In the genomic region with DNA sequence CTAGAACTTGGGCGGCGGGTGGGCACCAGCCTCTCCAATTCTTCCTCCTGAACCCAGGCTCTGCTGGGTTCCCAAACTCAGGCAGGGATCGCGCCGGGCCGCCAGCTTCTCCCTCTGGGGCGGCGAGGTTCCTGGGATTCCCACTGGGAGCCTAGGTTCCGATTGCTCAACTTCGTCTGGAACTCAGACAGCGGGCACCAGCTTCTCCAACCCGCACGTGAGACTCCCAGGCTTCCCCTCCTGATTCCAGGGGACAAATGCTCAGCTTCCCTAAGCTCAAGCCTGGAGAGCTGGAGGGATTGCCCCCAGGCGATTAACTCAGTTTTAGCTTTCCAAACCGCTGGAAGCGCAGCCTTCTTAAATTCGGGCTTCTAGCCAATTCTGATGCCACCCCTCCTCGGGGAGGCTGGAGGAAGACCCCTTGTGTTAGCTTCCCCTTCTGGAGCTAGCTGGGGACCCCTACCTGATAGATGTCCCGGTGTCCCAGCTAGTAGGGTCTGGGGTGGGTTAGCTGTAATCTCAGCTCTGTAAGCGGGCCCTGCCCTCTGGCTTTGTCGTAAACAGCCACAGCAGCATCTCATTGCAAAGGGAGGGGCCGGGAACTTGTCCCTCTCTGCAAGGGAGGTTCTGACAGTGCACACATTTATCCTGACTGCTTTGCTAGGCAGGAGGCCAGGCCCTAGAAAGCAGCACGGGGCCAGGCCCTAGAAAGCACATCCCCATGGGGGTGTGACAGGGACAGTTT, we compare ENCODE assay signal across 1 cellular context.
TF ChIP-seq lines count a peak whose summit lies in the region.

No MANE protein-coding gene starts in this region.

TF ChIP-seq in HepG2, 621 proteins besides CTCF, POLR2A, EP300 and RAD21 (continued from another document):
- TF ChIP-seq, protein P1, sequence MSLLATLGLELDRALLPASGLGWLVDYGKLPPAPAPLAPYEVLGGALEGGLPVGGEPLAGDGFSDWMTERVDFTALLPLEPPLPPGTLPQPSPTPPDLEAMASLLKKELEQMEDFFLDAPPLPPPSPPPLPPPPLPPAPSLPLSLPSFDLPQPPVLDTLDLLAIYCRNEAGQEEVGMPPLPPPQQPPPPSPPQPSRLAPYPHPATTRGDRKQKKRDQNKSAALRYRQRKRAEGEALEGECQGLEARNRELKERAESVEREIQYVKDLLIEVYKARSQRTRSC (CRISPR knock-in tag; IDR thresholded peaks at IDR 0.05; ENCODE audit: low read depth), result no peak
- TF ChIP-seq SMAD1 (CRISPR knock-in tag; IDR thresholded peaks at IDR 0.05; ENCODE audit: borderline replicate concordance, low read depth), result no peak
- TF ChIP-seq, protein P2, sequence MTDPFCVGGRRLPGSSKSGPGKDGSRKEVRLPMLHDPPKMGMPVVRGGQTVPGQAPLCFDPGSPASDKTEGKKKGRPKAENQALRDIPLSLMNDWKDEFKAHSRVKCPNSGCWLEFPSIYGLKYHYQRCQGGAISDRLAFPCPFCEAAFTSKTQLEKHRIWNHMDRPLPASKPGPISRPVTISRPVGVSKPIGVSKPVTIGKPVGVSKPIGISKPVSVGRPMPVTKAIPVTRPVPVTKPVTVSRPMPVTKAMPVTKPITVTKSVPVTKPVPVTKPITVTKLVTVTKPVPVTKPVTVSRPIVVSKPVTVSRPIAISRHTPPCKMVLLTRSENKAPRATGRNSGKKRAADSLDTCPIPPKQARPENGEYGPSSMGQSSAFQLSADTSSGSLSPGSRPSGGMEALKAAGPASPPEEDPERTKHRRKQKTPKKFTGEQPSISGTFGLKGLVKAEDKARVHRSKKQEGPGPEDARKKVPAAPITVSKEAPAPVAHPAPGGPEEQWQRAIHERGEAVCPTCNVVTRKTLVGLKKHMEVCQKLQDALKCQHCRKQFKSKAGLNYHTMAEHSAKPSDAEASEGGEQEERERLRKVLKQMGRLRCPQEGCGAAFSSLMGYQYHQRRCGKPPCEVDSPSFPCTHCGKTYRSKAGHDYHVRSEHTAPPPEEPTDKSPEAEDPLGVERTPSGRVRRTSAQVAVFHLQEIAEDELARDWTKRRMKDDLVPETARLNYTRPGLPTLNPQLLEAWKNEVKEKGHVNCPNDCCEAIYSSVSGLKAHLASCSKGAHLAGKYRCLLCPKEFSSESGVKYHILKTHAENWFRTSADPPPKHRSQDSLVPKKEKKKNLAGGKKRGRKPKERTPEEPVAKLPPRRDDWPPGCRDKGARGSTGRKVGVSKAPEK (CRISPR knock-in tag; IDR thresholded peaks at IDR 0.05; ENCODE audit: borderline replicate concordance), result no peak
TF ChIP-seq in HepG2: peak in this region for 7.
